Comparison of ENCODE assay signal across 20 cellular contexts in the genomic region with DNA sequence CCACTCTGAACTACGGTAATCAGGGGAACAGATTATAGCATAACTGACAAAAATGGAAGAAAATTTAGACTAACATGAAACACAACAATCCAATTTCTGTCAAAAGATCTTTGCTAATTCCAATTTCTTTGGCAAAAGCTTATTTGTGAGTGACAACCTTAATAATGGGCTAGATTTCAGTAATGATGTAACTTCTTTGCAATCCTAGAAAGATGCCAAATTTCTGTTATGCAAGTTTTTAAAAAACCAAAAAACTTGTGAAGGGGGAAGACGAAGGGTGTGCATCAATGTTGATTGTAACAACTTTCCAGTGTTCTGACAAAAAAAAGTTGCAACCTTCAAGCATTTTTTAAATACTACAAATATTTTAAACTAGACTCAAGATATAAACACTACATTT. TPM values are rescaled to one million over a fixed set of nuclear protein-coding genes. Genes with fewer than 3 reads are reported as not detected.
A peak's percentile ranks its signal among the peaks of the same experiment; 100 is the strongest.
DNase-seq lines count a peak whose midpoint lies in the region; ATAC-seq and TF ChIP-seq lines count a peak whose summit lies in the region.
"Had no signal": no experiment of that assay in that cellular context is flagged by ENCODE, and none has a peak within 500 bp of the region (broad histone marks: within the 10 kb centered on the region; RNA-seq: fewer than 3 reads in every experiment).

No MANE protein-coding gene starts in this region.

- DNase-seq in left ventricle myocardium superior (no peak), right cardiac atrium (no peak), astrocyte of the hippocampus (ENCODE audit: low read depth, low spot score) (peak; percentile 10), CD1c-positive myeloid dendritic cell (ENCODE audit: extremely low spot score) (no peak), NCI-H187 treated with DMSO at 0.1 percent for 48 hours (lab: John Stamatoyannopoulos, UW) (no peak)
- DNase-seq: activated CD4-positive, alpha-beta memory T cell treated with anti-CD3 and anti-CD28 coated beads, Interleukin-2, amount 10 ng/mL, durations not matched to agents 7 days and 5 days; activated naive CD4-positive, alpha-beta T cell; CD4-positive, alpha-beta memory T cell; dorsolateral prefrontal cortex; Kasumi-1; naive thymus-derived CD4-positive, alpha-beta T cell; NCI-H1694 treated with DMSO at 0.1 percent for 48 hours; NCI-H226; NCI-H82; ovary; T1000 had no signal

- H3K4me3 ChIP-seq in right cardiac atrium (ENCODE audit: low read length) (no peak overlapping the region), gastroesophageal sphincter (no peak overlapping the region)
- H3K4me3 ChIP-seq: cardiac muscle cell, ovary had no signal

- no peak for TF ChIP-seq POLR2A in gastroesophageal sphincter (IDR thresholded peaks at IDR 0.05)

- TF ChIP-seq CTCF in gastroesophageal sphincter (IDR thresholded peaks at IDR 0.05) = no peak

- ATAC-seq in left ventricle myocardium superior (peak; percentile 52), right cardiac atrium (no peak), gastroesophageal sphincter (peak; percentile 47), GM21825 (IDR thresholded peaks at IDR 0.05; ENCODE audit: unreplicated experiment) (no peak), GM18858 (IDR thresholded peaks at IDR 0.05; ENCODE audit: unreplicated experiment) (no peak)
- ATAC-seq: naive thymus-derived CD4-positive, alpha-beta T cell had no signal

- 58% methylated on average over 2 of the region's 2 CpGs for WGBS in right cardiac atrium
- WGBS in gastroesophageal sphincter (ENCODE audit: low coverage in 1 of 2), 2 donors = 28 to 53% methylated on average over 2 of the region's 2 CpGs

- H3K4me1 ChIP-seq in right cardiac atrium (ENCODE audit: control insufficient read depth, insufficient read depth, low read length) (peaks cover 10% of the 10 kb centered on the region), gastroesophageal sphincter (peaks cover 6 to 87% (median 7%) of the 10 kb centered on the region in 3 donors)

- TF ChIP-seq EP300 in gastroesophageal sphincter (IDR thresholded peaks at IDR 0.05) = no peak

- H3K9me3 ChIP-seq in right cardiac atrium (ENCODE audit: control insufficient read depth, low read length) (no peaks in the 10 kb centered on the region), gastroesophageal sphincter (no peaks in the 10 kb centered on the region)
- H3K9me3 ChIP-seq: ovary had no signal

- intact Hi-C loops in left ventricle myocardium superior (cut with micrococcal nuclease) = loop anchor here (5.0 kb wide), 1 partner anchor 410 kb away; no protein-coding TSS in a partner anchor
- intact Hi-C loops in right cardiac atrium (cut with DNase I) = loop anchor here in 1 of 4 donors (5.0 to 10.0 kb wide), 2 partner anchors 337 to 405 kb away; no protein-coding TSS in a partner anchor

- H3K36me3 ChIP-seq in gastroesophageal sphincter = peaks cover 5 to 58% of the 10 kb centered on the region in 2 donors
- H3K36me3 ChIP-seq: ovary had no signal

- H3K27me3 ChIP-seq in right cardiac atrium (ENCODE audit: control insufficient read depth, insufficient read depth) (no peaks in the 10 kb centered on the region), gastroesophageal sphincter (no peaks in the 10 kb centered on the region)
- H3K27me3 ChIP-seq: cardiac muscle cell, dorsolateral prefrontal cortex, ovary had no signal

- H3K27ac ChIP-seq in right cardiac atrium (ENCODE audit: low read length) (no peak overlapping the region), gastroesophageal sphincter (peak overlapping the region in 2 of 4 donors; percentile 12 to 14)
- H3K27ac ChIP-seq: cardiac muscle cell, ovary had no signal

RNA-seq across cellular contexts. Expression of a gene that starts 59.9 kb away (rescaled TPM):
- total RNA-seq in left ventricle myocardium superior (23.2 TPM), right cardiac atrium (10 to 100 TPM; 22.7 to 30.4 (median 25.9) TPM), gastroesophageal sphincter (10 to 100 TPM; 57.5 to 74.9 (median 68.6) TPM)
- 6.8 TPM for polyA plus RNA-seq in right cardiac atrium

Comparison
In these comparisons a context has a peak if more than half of its experiments do, and no peak if none do; other contexts are left out.
1. ATAC-seq: peak in left ventricle myocardium superior (single experiment) and gastroesophageal sphincter (single experiment); none in right cardiac atrium (0 of 2), GM21825 (single experiment) and GM18858 (single experiment).